In the genomic region with DNA sequence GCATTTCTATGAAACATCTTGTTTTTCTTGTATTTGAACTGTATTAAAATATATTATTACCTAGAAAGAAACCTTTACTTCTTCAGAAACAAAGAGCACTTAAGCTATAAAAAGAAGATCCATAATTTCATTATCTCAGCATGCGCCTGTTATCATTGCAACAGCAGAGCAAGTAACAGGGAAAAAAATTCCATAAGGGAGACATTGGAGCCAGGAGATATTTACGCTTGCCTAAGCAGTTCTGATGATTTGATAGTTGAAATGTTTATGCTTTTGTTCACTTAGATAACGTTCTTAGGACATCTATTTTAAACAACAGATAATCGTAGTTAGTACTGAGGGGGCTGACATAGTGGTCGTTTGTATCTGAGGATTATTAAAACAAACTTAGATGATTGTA, we compare ENCODE assay signal across 30 cellular contexts.
"Had no signal": no experiment of that assay in that cellular context is flagged by ENCODE, and none has a peak within 500 bp of the region (broad histone marks: within the 10 kb centered on the region; RNA-seq: fewer than 3 reads in every experiment).

No MANE protein-coding gene starts in this region.

- H3K4me3 Mint-ChIP-seq: activated naive CD8-positive, alpha-beta T cell; dendritic cell treated with granulocyte-macrophage colony-stimulating factor and Interleukin-4, amounts not matched to agents 40 ng/mL and 50 ng/mL, for 4 days; natural killer cell treated with Interleukin-12 subunit alpha and Interleukin-12 subunit beta and Interleukin-15 and Interleukin-18, amount 100 ng/mL, for 72 hours; T-helper 1 cell treated with Interleukin-12 subunit alpha and Interleukin-12 subunit beta and Interleukin-4 antibody, amounts not matched to agents 30 μg/mL and 1 μg/mL, for 36 hours had no signal

- FAIRE-seq: astrocyte, endometrium, frontal cortex, islet of Langerhans, pancreas, TTC549 had no signal

- DNase-seq: activated CD4-positive, alpha-beta T cell treated with anti-CD3 and anti-CD28 coated beads for 4 hours; activated CD4-positive, alpha-beta T cell treated with anti-CD3 and anti-CD28 coated beads, Interleukin-2, amount 50 U/mL, for 48 hours; activated CD8-positive, alpha-beta memory T cell treated with anti-CD3 and anti-CD28 coated beads for 24 hours; activated effector memory CD4-positive, alpha-beta T cell treated with Interleukin-2 at 50 U/mL for 16 hours; activated naive CD4-positive, alpha-beta T cell treated with Interleukin-2 at 50 U/mL for 16 hours; amniotic stem cell; brain microvascular endothelial cell; caudate nucleus; effector CD4-positive, alpha-beta T cell; esophagus squamous epithelium; left lung; lower lobe of right lung; mucosa of descending colon; pancreas; psoas muscle; stimulated activated naive CD4-positive, alpha-beta T cell treated with Interleukin-2 at 50 U/mL for 16 hours; T-helper 9 cell had no signal

- H3K27ac ChIP-seq: brain microvascular endothelial cell, epithelial cell of prostate, esophagus squamous epithelium, lower lobe of right lung, pancreas, psoas muscle, right atrium auricular region, tibial nerve, VCaP had no signal

- H3K27me3 Mint-ChIP-seq: activated naive CD8-positive, alpha-beta T cell; dendritic cell treated with granulocyte-macrophage colony-stimulating factor and Interleukin-4, amounts not matched to agents 40 ng/mL and 50 ng/mL, for 4 days; natural killer cell treated with Interleukin-12 subunit alpha and Interleukin-12 subunit beta and Interleukin-15 and Interleukin-18, amount 100 ng/mL, for 72 hours had no signal

- H3K9me3 ChIP-seq: esophagus squamous epithelium, left lung, lower lobe of right lung, pancreas, psoas muscle, right atrium auricular region, tibial nerve had no signal

- ATAC-seq: lower lobe of right lung; mucosa of descending colon; natural killer cell treated with Interleukin-12 subunit alpha and Interleukin-12 subunit beta and Interleukin-15 and Interleukin-18, amount 100 ng/mL, for 72 hours had no signal

- H3K4me1 ChIP-seq: esophagus squamous epithelium, left lung, lower lobe of right lung, tibial nerve had no signal

- H3K27me3 ChIP-seq: brain microvascular endothelial cell, esophagus squamous epithelium, left lung, pancreas, right atrium auricular region, tibial nerve had no signal

- H3K36me3 ChIP-seq: brain microvascular endothelial cell, esophagus squamous epithelium, left lung, lower lobe of right lung, pancreas, right atrium auricular region, tibial nerve had no signal

- H3K4me3 ChIP-seq: esophagus squamous epithelium, left lung, lower lobe of right lung, mucosa of descending colon, pancreas, psoas muscle, right atrium auricular region, tibial nerve had no signal

- H3K9me3 Mint-ChIP-seq: dendritic cell treated with granulocyte-macrophage colony-stimulating factor and Interleukin-4, amounts not matched to agents 40 ng/mL and 50 ng/mL, for 4 days; T-helper 1 cell treated with Interleukin-12 subunit alpha and Interleukin-12 subunit beta and Interleukin-4 antibody, amounts not matched to agents 30 μg/mL and 1 μg/mL, for 36 hours had no signal

- H3K36me3 Mint-ChIP-seq: activated naive CD8-positive, alpha-beta T cell; natural killer cell treated with Interleukin-12 subunit alpha and Interleukin-12 subunit beta and Interleukin-15 and Interleukin-18, amount 100 ng/mL, for 72 hours had no signal

- H3K27ac Mint-ChIP-seq: activated naive CD8-positive, alpha-beta T cell; dendritic cell treated with granulocyte-macrophage colony-stimulating factor and Interleukin-4, amounts not matched to agents 40 ng/mL and 50 ng/mL, for 4 days; natural killer cell treated with Interleukin-12 subunit alpha and Interleukin-12 subunit beta and Interleukin-15 and Interleukin-18, amount 100 ng/mL, for 72 hours; T-helper 1 cell treated with Interleukin-12 subunit alpha and Interleukin-12 subunit beta and Interleukin-4 antibody, amounts not matched to agents 30 μg/mL and 1 μg/mL, for 36 hours had no signal
